1 cellular context compared by ENCODE assay signal in genomic region chr1:169586395-169587255, GRCh38.
TF ChIP-seq lines count a peak whose summit lies in the region.

F5 (minus strand) TSS chr1:169586481; CDS start chr1:169586386, 95 bp downstream.

TF ChIP-seq in HepG2, 621 proteins besides CTCF, POLR2A, EP300 and RAD21 (continued from another document and continues in another):
- no peak; the same call in 1 of the 2 replicates for TF ChIP-seq ZHX1 (CRISPR knock-in tag; IDR thresholded peaks at IDR 0.05; ENCODE audit: low read depth)
- no peak for TF ChIP-seq NAIF1 (CRISPR knock-in tag; IDR thresholded peaks at IDR 0.05; ENCODE audit: borderline replicate concordance)
- TF ChIP-seq KLF9 (CRISPR knock-in tag; IDR thresholded peaks at IDR 0.05; ENCODE audit: low read depth): no peak
- TF ChIP-seq ZNF672 (CRISPR knock-in tag; IDR thresholded peaks at IDR 0.05): no peak
- peak; percentile 64 for TF ChIP-seq ASH2L (IDR thresholded peaks at IDR 0.05; ENCODE audit: insufficient read length, low read depth, low read length)
- peak; percentile 69; the same call in 1 of the 2 replicates for TF ChIP-seq GTF2F1 (IDR thresholded peaks at IDR 0.05; ENCODE audit: low read length)
- 0 out of 2 replicates have a peak, but pooled peaks have one; percentile 60 for TF ChIP-seq ZNF33A (CRISPR knock-in tag; IDR thresholded peaks at IDR 0.05; ENCODE audit: borderline replicate concordance)
- no peak for TF ChIP-seq SRSF4 (IDR thresholded peaks at IDR 0.05; ENCODE audit: low read depth, low read length, poor library complexity, severe bottlenecking)
- TF ChIP-seq ATF3 (CRISPR knock-in tag; IDR thresholded peaks at IDR 0.05): no peak
- TF ChIP-seq AKNA (CRISPR knock-in tag; IDR thresholded peaks at IDR 0.05; ENCODE audit: borderline replicate concordance): no peak
- no peak for TF ChIP-seq ZNF510 (CRISPR knock-in tag; IDR thresholded peaks at IDR 0.05; ENCODE audit: low read depth)
- no peak for TF ChIP-seq ZNF782 (CRISPR knock-in tag; IDR thresholded peaks at IDR 0.05; ENCODE audit: borderline replicate concordance)
- peak; percentile 75 for TF ChIP-seq ISL2 (CRISPR knock-in tag; IDR thresholded peaks at IDR 0.05)
- no peak for TF ChIP-seq ZNF770 (CRISPR knock-in tag; IDR thresholded peaks at IDR 0.05)
- TF ChIP-seq NFAT5 (CRISPR knock-in tag; IDR thresholded peaks at IDR 0.05): peak; percentile 49; the same call in 1 of the 2 replicates
- TF ChIP-seq ZIK1 (CRISPR knock-in tag; IDR thresholded peaks at IDR 0.05; ENCODE audit: borderline replicate concordance, low read depth): no peak
- no peak for TF ChIP-seq ZNF441 (CRISPR knock-in tag; IDR thresholded peaks at IDR 0.05; ENCODE audit: borderline replicate concordance)
- peak; percentile 79 for TF ChIP-seq SALL2 (CRISPR knock-in tag; IDR thresholded peaks at IDR 0.05)
- peak; percentile 21; the same call in 1 of the 2 replicates for TF ChIP-seq KLF11 (CRISPR knock-in tag; IDR thresholded peaks at IDR 0.05)
- TF ChIP-seq SNAPC5 (CRISPR knock-in tag; IDR thresholded peaks at IDR 0.05; ENCODE audit: borderline replicate concordance): no peak
- no peak for TF ChIP-seq MEIS1 (CRISPR knock-in tag; IDR thresholded peaks at IDR 0.05; ENCODE audit: borderline replicate concordance)
- peak; percentile 92 for TF ChIP-seq KMT2A (CRISPR knock-in tag; IDR thresholded peaks at IDR 0.05)
- no peak for TF ChIP-seq ZNF530 (CRISPR knock-in tag; IDR thresholded peaks at IDR 0.05; ENCODE audit: low read depth)
- TF ChIP-seq KLF15 (CRISPR knock-in tag; IDR thresholded peaks at IDR 0.05; ENCODE audit: borderline replicate concordance): no peak
- TF ChIP-seq MTF1 (CRISPR knock-in tag; IDR thresholded peaks at IDR 0.05): no peak
- no peak; the same call in 1 of the 2 replicates for TF ChIP-seq E2F1 (CRISPR knock-in tag; IDR thresholded peaks at IDR 0.05)
- TF ChIP-seq HINFP (CRISPR knock-in tag; IDR thresholded peaks at IDR 0.05; ENCODE audit: low read depth): no peak
- peak; percentile 89 for TF ChIP-seq ZNF800 (CRISPR knock-in tag; IDR thresholded peaks at IDR 0.05)
- TF ChIP-seq ZNF503 (CRISPR knock-in tag; IDR thresholded peaks at IDR 0.05): 0 out of 2 replicates have a peak, but pooled peaks have one; percentile 55
- peak; percentile 62; the same call in 1 of the 2 replicates for TF ChIP-seq BRF2 (CRISPR knock-in tag; IDR thresholded peaks at IDR 0.05)
